ENCODE assay signal across 1 cellular context in genomic region chr6:7727150-7727950, GRCh38.
TF ChIP-seq lines count a peak whose summit lies in the region.

No MANE protein-coding gene starts in this region.

TF ChIP-seq in HEK293, 187 proteins besides CTCF, POLR2A, EP300 and RAD21 (continued from another document):
- TF ChIP-seq, protein P1, sequence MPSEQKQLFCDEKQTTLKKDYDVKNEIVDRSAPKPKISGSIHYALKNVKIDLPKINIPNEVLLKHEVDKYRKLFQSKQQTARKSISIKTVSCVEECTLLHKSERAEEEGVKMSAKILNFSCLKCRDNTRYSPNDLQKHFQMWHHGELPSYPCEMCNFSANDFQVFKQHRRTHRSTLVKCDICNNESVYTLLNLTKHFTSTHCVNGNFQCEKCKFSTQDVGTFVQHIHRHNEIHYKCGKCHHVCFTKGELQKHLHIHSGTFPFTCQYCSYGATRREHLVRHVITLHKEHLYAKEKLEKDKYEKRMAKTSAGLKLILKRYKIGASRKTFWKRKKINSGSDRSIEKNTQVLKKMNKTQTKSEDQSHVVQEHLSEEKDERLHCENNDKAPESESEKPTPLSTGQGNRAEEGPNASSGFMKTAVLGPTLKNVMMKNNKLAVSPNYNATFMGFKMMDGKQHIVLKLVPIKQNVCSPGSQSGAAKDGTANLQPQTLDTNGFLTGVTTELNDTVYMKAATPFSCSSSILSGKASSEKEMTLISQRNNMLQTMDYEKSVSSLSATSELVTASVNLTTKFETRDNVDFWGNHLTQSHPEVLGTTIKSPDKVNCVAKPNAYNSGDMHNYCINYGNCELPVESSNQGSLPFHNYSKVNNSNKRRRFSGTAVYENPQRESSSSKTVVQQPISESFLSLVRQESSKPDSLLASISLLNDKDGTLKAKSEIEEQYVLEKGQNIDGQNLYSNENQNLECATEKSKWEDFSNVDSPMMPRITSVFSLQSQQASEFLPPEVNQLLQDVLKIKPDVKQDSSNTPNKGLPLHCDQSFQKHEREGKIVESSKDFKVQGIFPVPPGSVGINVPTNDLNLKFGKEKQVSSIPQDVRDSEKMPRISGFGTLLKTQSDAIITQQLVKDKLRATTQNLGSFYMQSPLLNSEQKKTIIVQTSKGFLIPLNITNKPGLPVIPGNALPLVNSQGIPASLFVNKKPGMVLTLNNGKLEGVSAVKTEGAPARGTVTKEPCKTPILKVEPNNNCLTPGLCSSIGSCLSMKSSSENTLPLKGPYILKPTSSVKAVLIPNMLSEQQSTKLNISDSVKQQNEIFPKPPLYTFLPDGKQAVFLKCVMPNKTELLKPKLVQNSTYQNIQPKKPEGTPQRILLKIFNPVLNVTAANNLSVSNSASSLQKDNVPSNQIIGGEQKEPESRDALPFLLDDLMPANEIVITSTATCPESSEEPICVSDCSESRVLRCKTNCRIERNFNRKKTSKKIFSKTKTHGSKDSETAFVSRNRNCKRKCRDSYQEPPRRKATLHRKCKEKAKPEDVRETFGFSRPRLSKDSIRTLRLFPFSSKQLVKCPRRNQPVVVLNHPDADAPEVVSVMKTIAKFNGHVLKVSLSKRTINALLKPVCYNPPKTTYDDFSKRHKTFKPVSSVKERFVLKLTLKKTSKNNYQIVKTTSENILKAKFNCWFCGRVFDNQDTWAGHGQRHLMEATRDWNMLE (tag by site-specific recombination; conservative IDR thresholded peaks at IDR 0.05; ENCODE audit: low read depth) = no peak
- TF ChIP-seq ZNF335 (tag by site-specific recombination; conservative IDR thresholded peaks at IDR 0.05) (peak; percentile 93), FEZF1 (tag by site-specific recombination; IDR thresholded peaks at IDR 0.05) (no peak), HOXA7 (CRISPR knock-in tag; IDR thresholded peaks at IDR 0.05; ENCODE audit: borderline replicate concordance) (no peak), ZNF211 (tag by site-specific recombination; IDR thresholded peaks at IDR 0.05; ENCODE audit: low read depth) (no peak), ZNF747 (tag by site-specific recombination; IDR thresholded peaks at IDR 0.05) (no peak), ZNF510 (tag by site-specific recombination; IDR thresholded peaks at IDR 0.05; ENCODE audit: insufficient replicate concordance) (no peak), ZNF571 (tag by site-specific recombination; IDR thresholded peaks at IDR 0.05) (no peak), ZNF362 (tag by site-specific recombination; IDR thresholded peaks at IDR 0.05) (no peak), ZNF768 (tag by site-specific recombination; IDR thresholded peaks at IDR 0.05) (no peak), ZSCAN30 (tag by site-specific recombination; IDR thresholded peaks at IDR 0.05) (no peak), ZNF514 (tag by site-specific recombination; IDR thresholded peaks at IDR 0.05) (no peak), ZNF19 (tag by site-specific recombination; IDR thresholded peaks at IDR 0.05; ENCODE audit: low read depth) (no peak), ZSCAN23 (tag by site-specific recombination; IDR thresholded peaks at IDR 0.05) (no peak), ZNF214 (tag by site-specific recombination; IDR thresholded peaks at IDR 0.05; ENCODE audit: borderline replicate concordance) (no peak), ZNF292 (tag by site-specific recombination; IDR thresholded peaks at IDR 0.05; ENCODE audit: borderline replicate concordance, low read depth) (no peak), YY1 (tag by site-specific recombination; IDR thresholded peaks at IDR 0.05) (no peak), ZNF16 (tag by site-specific recombination; IDR thresholded peaks at IDR 0.05; ENCODE audit: low read depth) (no peak), ZNF621 (tag by site-specific recombination; IDR thresholded peaks at IDR 0.05) (no peak), SETDB1 (IDR thresholded peaks at IDR 0.05; ENCODE audit: insufficient read length, low read length) (no peak), ZNF311 (tag by site-specific recombination; IDR thresholded peaks at IDR 0.05; ENCODE audit: borderline replicate concordance) (no peak), ZNF10 (tag by site-specific recombination; IDR thresholded peaks at IDR 0.05) (no peak), ZBTB8A (tag by site-specific recombination; IDR thresholded peaks at IDR 0.05) (peak; percentile 82), ZNF473 (tag by site-specific recombination; IDR thresholded peaks at IDR 0.05) (no peak), ZNF610 (tag by site-specific recombination; IDR thresholded peaks at IDR 0.05; ENCODE audit: borderline replicate concordance) (no peak), ZNF558 (tag by site-specific recombination; IDR thresholded peaks at IDR 0.05) (no peak), ZBTB7A (tag by site-specific recombination; IDR thresholded peaks at IDR 0.05; ENCODE audit: low read depth) (peak; percentile 45; the same call in 1 of the 2 replicates), ZNF830 (tag by site-specific recombination; IDR thresholded peaks at IDR 0.05; ENCODE audit: low read depth) (no peak), IKZF3 (tag by site-specific recombination; IDR thresholded peaks at IDR 0.05) (no peak), ZEB2 (tag by site-specific recombination; IDR thresholded peaks at IDR 0.05) (peak; percentile 60), ZNF184 (tag by site-specific recombination; IDR thresholded peaks at IDR 0.05) (no peak), ZNF791 (tag by site-specific recombination; IDR thresholded peaks at IDR 0.05) (no peak), ZBTB1 (tag by site-specific recombination; IDR thresholded peaks at IDR 0.05) (no peak), ZNF221 (tag by site-specific recombination; IDR thresholded peaks at IDR 0.05; ENCODE audit: borderline replicate concordance) (no peak), ZNF121 (tag by site-specific recombination; IDR thresholded peaks at IDR 0.05) (no peak), MZF1 (tag by site-specific recombination; IDR thresholded peaks at IDR 0.05; ENCODE audit: borderline replicate concordance) (no peak)
- TF ChIP-seq, protein P2, sequence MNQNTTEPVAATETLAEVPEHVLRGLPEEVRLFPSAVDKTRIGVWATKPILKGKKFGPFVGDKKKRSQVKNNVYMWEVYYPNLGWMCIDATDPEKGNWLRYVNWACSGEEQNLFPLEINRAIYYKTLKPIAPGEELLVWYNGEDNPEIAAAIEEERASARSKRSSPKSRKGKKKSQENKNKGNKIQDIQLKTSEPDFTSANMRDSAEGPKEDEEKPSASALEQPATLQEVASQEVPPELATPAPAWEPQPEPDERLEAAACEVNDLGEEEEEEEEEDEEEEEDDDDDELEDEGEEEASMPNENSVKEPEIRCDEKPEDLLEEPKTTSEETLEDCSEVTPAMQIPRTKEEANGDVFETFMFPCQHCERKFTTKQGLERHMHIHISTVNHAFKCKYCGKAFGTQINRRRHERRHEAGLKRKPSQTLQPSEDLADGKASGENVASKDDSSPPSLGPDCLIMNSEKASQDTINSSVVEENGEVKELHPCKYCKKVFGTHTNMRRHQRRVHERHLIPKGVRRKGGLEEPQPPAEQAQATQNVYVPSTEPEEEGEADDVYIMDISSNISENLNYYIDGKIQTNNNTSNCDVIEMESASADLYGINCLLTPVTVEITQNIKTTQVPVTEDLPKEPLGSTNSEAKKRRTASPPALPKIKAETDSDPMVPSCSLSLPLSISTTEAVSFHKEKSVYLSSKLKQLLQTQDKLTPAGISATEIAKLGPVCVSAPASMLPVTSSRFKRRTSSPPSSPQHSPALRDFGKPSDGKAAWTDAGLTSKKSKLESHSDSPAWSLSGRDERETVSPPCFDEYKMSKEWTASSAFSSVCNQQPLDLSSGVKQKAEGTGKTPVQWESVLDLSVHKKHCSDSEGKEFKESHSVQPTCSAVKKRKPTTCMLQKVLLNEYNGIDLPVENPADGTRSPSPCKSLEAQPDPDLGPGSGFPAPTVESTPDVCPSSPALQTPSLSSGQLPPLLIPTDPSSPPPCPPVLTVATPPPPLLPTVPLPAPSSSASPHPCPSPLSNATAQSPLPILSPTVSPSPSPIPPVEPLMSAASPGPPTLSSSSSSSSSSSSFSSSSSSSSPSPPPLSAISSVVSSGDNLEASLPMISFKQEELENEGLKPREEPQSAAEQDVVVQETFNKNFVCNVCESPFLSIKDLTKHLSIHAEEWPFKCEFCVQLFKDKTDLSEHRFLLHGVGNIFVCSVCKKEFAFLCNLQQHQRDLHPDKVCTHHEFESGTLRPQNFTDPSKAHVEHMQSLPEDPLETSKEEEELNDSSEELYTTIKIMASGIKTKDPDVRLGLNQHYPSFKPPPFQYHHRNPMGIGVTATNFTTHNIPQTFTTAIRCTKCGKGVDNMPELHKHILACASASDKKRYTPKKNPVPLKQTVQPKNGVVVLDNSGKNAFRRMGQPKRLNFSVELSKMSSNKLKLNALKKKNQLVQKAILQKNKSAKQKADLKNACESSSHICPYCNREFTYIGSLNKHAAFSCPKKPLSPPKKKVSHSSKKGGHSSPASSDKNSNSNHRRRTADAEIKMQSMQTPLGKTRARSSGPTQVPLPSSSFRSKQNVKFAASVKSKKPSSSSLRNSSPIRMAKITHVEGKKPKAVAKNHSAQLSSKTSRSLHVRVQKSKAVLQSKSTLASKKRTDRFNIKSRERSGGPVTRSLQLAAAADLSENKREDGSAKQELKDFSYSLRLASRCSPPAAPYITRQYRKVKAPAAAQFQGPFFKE (tag by site-specific recombination; IDR thresholded peaks at IDR 0.05; ENCODE audit: borderline replicate concordance) = no peak
- TF ChIP-seq, protein P3, sequence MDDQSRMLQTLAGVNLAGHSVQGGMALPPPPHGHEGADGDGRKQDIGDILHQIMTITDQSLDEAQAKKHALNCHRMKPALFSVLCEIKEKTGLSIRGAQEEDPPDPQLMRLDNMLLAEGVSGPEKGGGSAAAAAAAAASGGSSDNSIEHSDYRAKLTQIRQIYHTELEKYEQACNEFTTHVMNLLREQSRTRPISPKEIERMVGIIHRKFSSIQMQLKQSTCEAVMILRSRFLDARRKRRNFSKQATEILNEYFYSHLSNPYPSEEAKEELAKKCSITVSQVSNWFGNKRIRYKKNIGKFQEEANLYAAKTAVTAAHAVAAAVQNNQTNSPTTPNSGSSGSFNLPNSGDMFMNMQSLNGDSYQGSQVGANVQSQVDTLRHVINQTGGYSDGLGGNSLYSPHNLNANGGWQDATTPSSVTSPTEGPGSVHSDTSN (CRISPR knock-in tag; IDR thresholded peaks at IDR 0.05) = peak; percentile 84
- TF ChIP-seq, protein P4, sequence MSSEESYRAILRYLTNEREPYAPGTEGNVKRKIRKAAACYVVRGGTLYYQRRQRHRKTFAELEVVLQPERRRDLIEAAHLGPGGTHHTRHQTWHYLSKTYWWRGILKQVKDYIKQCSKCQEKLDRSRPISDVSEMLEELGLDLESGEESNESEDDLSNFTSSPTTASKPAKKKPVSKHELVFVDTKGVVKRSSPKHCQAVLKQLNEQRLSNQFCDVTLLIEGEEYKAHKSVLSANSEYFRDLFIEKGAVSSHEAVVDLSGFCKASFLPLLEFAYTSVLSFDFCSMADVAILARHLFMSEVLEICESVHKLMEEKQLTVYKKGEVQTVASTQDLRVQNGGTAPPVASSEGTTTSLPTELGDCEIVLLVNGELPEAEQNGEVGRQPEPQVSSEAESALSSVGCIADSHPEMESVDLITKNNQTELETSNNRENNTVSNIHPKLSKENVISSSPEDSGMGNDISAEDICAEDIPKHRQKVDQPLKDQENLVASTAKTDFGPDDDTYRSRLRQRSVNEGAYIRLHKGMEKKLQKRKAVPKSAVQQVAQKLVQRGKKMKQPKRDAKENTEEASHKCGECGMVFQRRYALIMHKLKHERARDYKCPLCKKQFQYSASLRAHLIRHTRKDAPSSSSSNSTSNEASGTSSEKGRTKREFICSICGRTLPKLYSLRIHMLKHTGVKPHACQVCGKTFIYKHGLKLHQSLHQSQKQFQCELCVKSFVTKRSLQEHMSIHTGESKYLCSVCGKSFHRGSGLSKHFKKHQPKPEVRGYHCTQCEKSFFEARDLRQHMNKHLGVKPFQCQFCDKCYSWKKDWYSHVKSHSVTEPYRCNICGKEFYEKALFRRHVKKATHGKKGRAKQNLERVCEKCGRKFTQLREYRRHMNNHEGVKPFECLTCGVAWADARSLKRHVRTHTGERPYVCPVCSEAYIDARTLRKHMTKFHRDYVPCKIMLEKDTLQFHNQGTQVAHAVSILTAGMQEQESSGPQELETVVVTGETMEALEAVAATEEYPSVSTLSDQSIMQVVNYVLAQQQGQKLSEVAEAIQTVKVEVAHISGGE (tag by site-specific recombination; conservative IDR thresholded peaks at IDR 0.05; ENCODE audit: low read depth) = no peak
